Comparison of ENCODE assay signal across 15 cellular contexts in genomic region chr17:57370583-57370982, GRCh38.
DNase-seq lines count a peak whose midpoint lies in the region; ATAC-seq and TF ChIP-seq lines count a peak whose summit lies in the region.
"Had no signal": no experiment of that assay in that cellular context is flagged by ENCODE, and none has a peak within 500 bp of the region (broad histone marks: within the 10 kb centered on the region; RNA-seq: fewer than 3 reads in every experiment).

No MANE protein-coding gene starts in this region.

- no peak for TF ChIP-seq POLR2A in thyroid gland (IDR thresholded peaks at IDR 0.05)

- intact Hi-C loops in left cardiac atrium (cut with DNase I): no loop called here
- intact Hi-C loops in thyroid gland (cut with DNase I): no loop called here

- H3K4me1 ChIP-seq in cardiac muscle cell (ENCODE audit: low read depth) (peaks cover 35% of the 10 kb centered on the region), mesodermal cell (ENCODE audit: control insufficient read depth, insufficient read depth, low read length, poor library complexity, severe bottlenecking) (peaks cover 51% of the 10 kb centered on the region), thyroid gland (peaks cover 41 to 58% of the 10 kb centered on the region in 2 donors)

- peak overlapping the region; percentile 48 for H3K27ac ChIP-seq in cardiac muscle cell
- peak overlapping the region; percentile 80 for H3K27ac ChIP-seq in mesodermal cell (ENCODE audit: low read depth, low read length, severe bottlenecking)
- H3K27ac ChIP-seq in thyroid gland: peak overlapping the region in 2 of 3 donors; percentile 20 to 47
- H3K27ac ChIP-seq: 22Rv1, C4-2B, colonic mucosa had no signal

- H3K4me3 ChIP-seq in cardiac muscle cell (no peak overlapping the region), mesodermal cell (ENCODE audit: extremely low read depth, insufficient read depth, low read length, poor library complexity, severe bottlenecking) (no peak overlapping the region), thyroid gland (replicated peaks in 1 of 3) (no peak overlapping the region)
- H3K4me3 ChIP-seq: adrenal gland, colonic mucosa had no signal

- no peaks in the 10 kb centered on the region for H3K36me3 ChIP-seq in cardiac muscle cell
- peaks cover 14% of the 10 kb centered on the region for H3K36me3 ChIP-seq in mesodermal cell (ENCODE audit: control insufficient read depth, insufficient read depth, low read length)
- no peaks in the 10 kb centered on the region for H3K36me3 ChIP-seq in thyroid gland
- H3K36me3 ChIP-seq: adrenal gland, colonic mucosa had no signal

- H3K27me3 ChIP-seq in cardiac muscle cell (no peaks in the 10 kb centered on the region), thyroid gland (no peaks in the 10 kb centered on the region)
- H3K27me3 ChIP-seq: adrenal gland, colonic mucosa had no signal

- no peak for DNase-seq in cardiac muscle cell (ENCODE audit: low read depth in 1 of 2, low spot score in 1 of 2)
- DNase-seq in left cardiac atrium: no peak
- no peak for DNase-seq in thyroid gland
- DNase-seq in GM13976 (ENCODE audit: low spot score): no peak
- no peak for DNase-seq in Ammon's horn (ENCODE audit: low spot score)
- DNase-seq: activated CD8-positive, alpha-beta T cell treated with anti-CD3 and anti-CD28 coated beads, Interleukin-2, amount 10 ng/mL, durations not matched to agents 7 days and 5 days; colonic mucosa; NCI-H1048; NCI-H2107 had no signal

- ATAC-seq in left cardiac atrium: no peak
- ATAC-seq in SK-N-SH treated with all-trans-retinoic acid at 6 μM for 48 hours: peak; percentile 12; the same call in 1 of the 3 replicates
- no peak for ATAC-seq in HG02870 (IDR thresholded peaks at IDR 0.05; ENCODE audit: unreplicated experiment)
- ATAC-seq: activated CD8-positive, alpha-beta T cell treated with anti-CD3 and anti-CD28 coated beads, Interleukin-2, amount 10 ng/mL, durations not matched to agents 7 days and 5 days had no signal

- in situ Hi-C loops in GM13976 (cut with MboI; ENCODE audit: low sequenced_read_pairs, unreplicated experiment): no loop called here

- WGBS in mesodermal cell (ENCODE audit: insufficient coverage in 2 of 2), 2 experiments: 82 to 100% methylated on average over 1 to 2 of the region's 3 CpGs
- 96 to 100% methylated on average over 3 of the region's 3 CpGs for WGBS in thyroid gland, 2 donors

- H3K9me3 ChIP-seq in cardiac muscle cell (ENCODE audit: low read depth): no peaks in the 10 kb centered on the region
- H3K9me3 ChIP-seq in mesodermal cell (ENCODE audit: control insufficient read depth, low read length): peaks cover 13% of the 10 kb centered on the region
- no peaks in the 10 kb centered on the region for H3K9me3 ChIP-seq in thyroid gland
- H3K9me3 ChIP-seq: colonic mucosa had no signal

- TF ChIP-seq CTCF in cardiac muscle cell (IDR thresholded peaks at IDR 0.05; ENCODE audit: low read depth, low read length) (no peak), thyroid gland (IDR thresholded peaks at IDR 0.05) (no peak), GM13976 (IDR thresholded peaks at IDR 0.05; ENCODE audit: borderline replicate concordance, control extremely low read depth, extremely low read depth, insufficient read depth, missing control alignments) (no peak)

TF ChIP-seq in SK-N-SH treated with all-trans-retinoic acid at 6 μM for 48 hours, 23 proteins besides CTCF, POLR2A, EP300 and RAD21:
- TF ChIP-seq TCF4 (CRISPR knock-in tag; IDR thresholded peaks at IDR 0.05; ENCODE audit: borderline replicate concordance) (no peak), ESRRG (CRISPR knock-in tag; IDR thresholded peaks at IDR 0.05) (no peak), ISL1 (CRISPR knock-in tag; IDR thresholded peaks at IDR 0.05) (no peak), CREB5 (CRISPR knock-in tag; IDR thresholded peaks at IDR 0.05; ENCODE audit: low read depth) (no peak)
